8 cellular contexts compared by ENCODE assay signal in the genomic region with DNA sequence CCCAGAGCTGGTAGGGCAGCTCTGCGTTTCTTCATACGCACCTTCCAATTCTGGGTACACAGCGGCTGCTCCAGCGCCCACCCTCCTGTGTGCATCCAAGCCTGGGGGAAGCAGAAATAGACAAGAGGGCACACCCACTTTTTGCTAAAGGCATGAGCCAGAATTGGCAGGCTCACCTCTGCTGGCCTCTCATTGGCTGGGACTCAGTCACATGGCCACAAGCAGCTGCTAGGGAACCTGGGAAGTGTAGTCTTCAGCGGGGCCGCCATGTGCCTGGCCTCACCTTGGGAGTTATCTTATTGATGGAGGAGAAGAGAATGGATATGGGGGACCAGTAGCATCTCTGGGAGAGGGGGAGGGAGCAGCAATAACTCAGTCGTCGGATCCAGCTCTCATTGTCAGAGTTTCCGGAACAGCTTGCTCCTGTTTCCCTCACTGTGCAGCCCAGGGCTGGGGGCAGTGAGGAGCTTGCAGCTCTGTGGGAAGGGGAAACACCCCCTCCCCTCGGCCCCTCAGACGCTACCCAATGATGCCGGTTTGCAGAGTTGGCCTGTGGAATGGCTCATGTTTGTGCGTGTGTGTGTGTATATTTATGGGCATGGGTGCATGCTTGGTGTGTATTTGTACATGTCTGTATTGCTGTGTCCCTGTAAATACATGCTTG. TPM values are rescaled to one million over a fixed set of nuclear protein-coding genes. Genes with fewer than 3 reads are reported as not detected.
DNase-seq lines count a peak whose midpoint lies in the region; ATAC-seq and TF ChIP-seq lines count a peak whose summit lies in the region.

No MANE protein-coding gene starts in this region.

- H3K4me1 Mint-ChIP-seq in CD4-positive, alpha-beta memory T cell: peaks cover 5 to 13% (median 9%) of the 10 kb centered on the region in 4 donors
- peaks cover 15% of the 10 kb centered on the region for H3K4me1 Mint-ChIP-seq in activated naive CD4-positive, alpha-beta T cell treated with anti-CD3 and anti-CD28 coated beads, Interleukin-2, amount 50 U/mL, for 24 hours

- intact Hi-C loops in CD4-positive, alpha-beta memory T cell (cut with micrococcal nuclease): loop anchor here (1.0 kb wide), 1 partner anchor 42 kb away; a partner anchor contains a TSS
- intact Hi-C loops in heart left ventricle (cut with DNase I): loop anchor here in 5 of 10 donors (5.0 kb wide), 1 partner anchor 37 kb away; no protein-coding TSS in a partner anchor

- POLR2A ChIA-PET in CD4-positive, alpha-beta memory T cell (lab: Charles Lee; ENCODE audit: partially characterized antibody): interaction anchor here (0.6 to 6.5 kb wide), 10 partner anchors 12 to 554 kb away, joined by 3 to 83 read pairs (median 8); a partner anchor contains a TSS

- no peak for TF ChIP-seq CTCF in NB4 (IDR thresholded peaks at IDR 0.05; ENCODE audit: low read depth, low read length)
- TF ChIP-seq CTCF in heart left ventricle (IDR thresholded peaks at IDR 0.05): no peak

- H3K9me3 ChIP-seq in CD4-positive, alpha-beta memory T cell (ENCODE audit: control insufficient read depth in 1 of 2, low read length in 2 of 2): no peaks in the 10 kb centered on the region
- no peaks in the 10 kb centered on the region for H3K9me3 ChIP-seq in heart left ventricle

- no peaks in the 10 kb centered on the region for H3K9me3 Mint-ChIP-seq in CD4-positive, alpha-beta memory T cell
- H3K9me3 Mint-ChIP-seq in activated naive CD4-positive, alpha-beta T cell treated with anti-CD3 and anti-CD28 coated beads, Interleukin-2, amount 50 U/mL, for 24 hours: no peaks in the 10 kb centered on the region

- no peaks in the 10 kb centered on the region for H3K27me3 ChIP-seq in CD4-positive, alpha-beta memory T cell (ENCODE audit: insufficient read depth, low read length)
- no peaks in the 10 kb centered on the region for H3K27me3 ChIP-seq in heart left ventricle

- no peak overlapping the region for H3K4me3 ChIP-seq in CD4-positive, alpha-beta memory T cell (ENCODE audit: low read length in 2 of 2)
- H3K4me3 ChIP-seq in NB4 (ENCODE audit: low read depth, low read length) (no peak overlapping the region), heart left ventricle (peak overlapping the region in 1 of 12 donors; percentile 23)

- peaks cover 6% of the 10 kb centered on the region for H3K4me1 ChIP-seq in CD4-positive, alpha-beta memory T cell (ENCODE audit: insufficient read depth, low read length)
- peaks cover 0 to 29% (median 0%) of the 10 kb centered on the region in 12 donors for H3K4me1 ChIP-seq in heart left ventricle

- H3K36me3 ChIP-seq in CD4-positive, alpha-beta memory T cell (ENCODE audit: insufficient read depth, low read length): no peaks in the 10 kb centered on the region
- H3K36me3 ChIP-seq in heart left ventricle: peaks cover 0 to 9% (median 0%) of the 10 kb centered on the region in 9 donors

- WGBS in heart left ventricle, 4 donors: 47 to 61% (median 49%) methylated on average over 10 to 13 of the region's 13 CpGs

- peak overlapping the region in 2 of 8 donors; percentile 17 to 71 for H3K4me3 Mint-ChIP-seq in CD4-positive, alpha-beta memory T cell
- peak overlapping the region; percentile 23 for H3K4me3 Mint-ChIP-seq in activated naive CD4-positive, alpha-beta T cell treated with anti-CD3 and anti-CD28 coated beads, Interleukin-2, amount 50 U/mL, for 24 hours

- no peaks in the 10 kb centered on the region for H3K36me3 Mint-ChIP-seq in CD4-positive, alpha-beta memory T cell
- H3K36me3 Mint-ChIP-seq in activated naive CD4-positive, alpha-beta T cell treated with anti-CD3 and anti-CD28 coated beads, Interleukin-2, amount 50 U/mL, for 24 hours: no peaks in the 10 kb centered on the region

- CTCF ChIA-PET in CD4-positive, alpha-beta memory T cell (lab: Charles Lee; ENCODE audit: partially characterized antibody): interaction anchor here (0.6 to 11.6 kb wide), 10 partner anchors 10 to 534 kb away, joined by 3 to 345 read pairs (median 6); a partner anchor contains a TSS

- no peak overlapping the region for H3K27ac ChIP-seq in CD4-positive, alpha-beta memory T cell (ENCODE audit: low read depth, low read length)
- H3K27ac ChIP-seq in heart left ventricle: peak overlapping the region in 2 of 12 donors; percentile 15 to 24

- DNase-seq in CD4-positive, alpha-beta memory T cell: peak; percentile 66 to 83 (median 77)
- DNase-seq in NB4 (ENCODE audit: low read depth) (peak; percentile 77), SKM-1 treated with dmso at 0.1 percent for 144 hours (lab: John Stamatoyannopoulos, UW; ENCODE audit: unreplicated experiment) (peak; percentile 69), heart left ventricle (peak; percentile 79 to 90 (median 88)), retina (peak; percentile 48), amniotic stem cell (lab: John Stamatoyannopoulos, UW) (no peak)

- no peak for TF ChIP-seq POLR2A in NB4 (IDR thresholded peaks at IDR 0.05; ENCODE audit: extremely low read depth, insufficient read length)
- TF ChIP-seq POLR2A in heart left ventricle (IDR thresholded peaks at IDR 0.05): no peak

- H3K27ac Mint-ChIP-seq in CD4-positive, alpha-beta memory T cell: peak overlapping the region in 6 of 7 donors; percentile 10 to 81 (median 44)
- H3K27ac Mint-ChIP-seq in activated naive CD4-positive, alpha-beta T cell treated with anti-CD3 and anti-CD28 coated beads, Interleukin-2, amount 50 U/mL, for 24 hours: peak overlapping the region; percentile 24

- H3K27me3 Mint-ChIP-seq in CD4-positive, alpha-beta memory T cell: no peaks in the 10 kb centered on the region
- no peaks in the 10 kb centered on the region for H3K27me3 Mint-ChIP-seq in activated naive CD4-positive, alpha-beta T cell treated with anti-CD3 and anti-CD28 coated beads, Interleukin-2, amount 50 U/mL, for 24 hours

- ATAC-seq in GM21737 (IDR thresholded peaks at IDR 0.05; ENCODE audit: unreplicated experiment) (peak; percentile 69), heart left ventricle (peak; percentile 85 to 95 (median 93))

RNA-seq across cellular contexts. Expression of a gene that starts 11.8 kb away (rescaled TPM):
- total RNA-seq in CD4-positive, alpha-beta memory T cell: 10 to 100 TPM; 40.5 to 44.3 TPM
- 10 to 100 TPM; 15.4 to 27.5 TPM for polyA plus RNA-seq in CD4-positive, alpha-beta memory T cell
- 10 to 100 TPM; 15.4 to 25.2 (median 18.7) TPM for total RNA-seq in heart left ventricle
- 10 to 100 TPM in 1 of 2 donors, 1 to 10 TPM in 1; 6.5 to 22.3 TPM for polyA plus RNA-seq in heart left ventricle

RNA-seq across cellular contexts. Expression of a gene that starts 30.1 kb away (rescaled TPM):
- total RNA-seq in CD4-positive, alpha-beta memory T cell: 100 to 1,000 TPM; 265 to 278 TPM
- polyA plus RNA-seq in CD4-positive, alpha-beta memory T cell: 100 to 1,000 TPM in 1 of 2 donors, 10 to 100 TPM in 1; 44.4 to 109 TPM
- total RNA-seq in heart left ventricle: 100 to 1,000 TPM; 117 to 322 (median 168) TPM
- 100 to 1,000 TPM; 378 to 458 TPM for polyA plus RNA-seq in heart left ventricle

RNA-seq across cellular contexts. Expression of a gene that starts 33.5 kb away (rescaled TPM):
- under 1 TPM; 0.19 to 0.73 TPM for total RNA-seq in CD4-positive, alpha-beta memory T cell
- polyA plus RNA-seq in CD4-positive, alpha-beta memory T cell: not detected
- 1 to 10 TPM; 3.4 to 9.9 (median 4.7) TPM for total RNA-seq in heart left ventricle
- polyA plus RNA-seq in heart left ventricle: 1 to 10 TPM; 2.2 to 2.6 TPM

RNA-seq across cellular contexts. Expression of a gene that starts 42.3 kb away (rescaled TPM):
- 10 to 100 TPM; 66.9 to 67.1 TPM for total RNA-seq in CD4-positive, alpha-beta memory T cell
- 100 to 1,000 TPM; 103 to 112 TPM for polyA plus RNA-seq in CD4-positive, alpha-beta memory T cell
- total RNA-seq in heart left ventricle: 100 to 1,000 TPM in 2 of 9 donors, 10 to 100 TPM in 7; 33.2 to 108 (median 44.5) TPM
- 100 to 1,000 TPM; 154 to 220 TPM for polyA plus RNA-seq in heart left ventricle
